In genomic region chr2:80858955-80859354, GRCh38 we compare ENCODE assay signal across 15 cellular contexts.
"Had no signal": no experiment of that assay in that cellular context is flagged by ENCODE, and none has a peak within 500 bp of the region (broad histone marks: within the 10 kb centered on the region; RNA-seq: fewer than 3 reads in every experiment).

No MANE protein-coding gene starts in this region.

- H3K27ac ChIP-seq: adrenal gland, pancreas, sigmoid colon, spleen had no signal

- H3K4me1 ChIP-seq: adrenal gland, pancreas, sigmoid colon, spleen had no signal

- H3K4me1 Mint-ChIP-seq: natural killer cell; stimulated activated memory B cell treated with anti-CD40 and anti-IgM and Interleukin-4, amounts not matched to agents 10 μg/mL and 1 μg/mL and 100 μg/mL, for 72 hours had no signal

- H3K36me3 Mint-ChIP-seq: activated naive CD4-positive, alpha-beta T cell treated with anti-CD3 and anti-CD28 coated beads, Interleukin-2, amount 50 U/mL, for 72 hours; natural killer cell; stimulated activated memory B cell treated with anti-CD40 and anti-IgM and Interleukin-4, amounts not matched to agents 10 μg/mL and 1 μg/mL and 100 μg/mL, for 72 hours had no signal

- H3K27ac Mint-ChIP-seq: activated naive CD4-positive, alpha-beta T cell treated with anti-CD3 and anti-CD28 coated beads, Interleukin-2, amount 50 U/mL, for 72 hours; activated T-helper 1 cell treated with anti-CD3 and anti-CD28 coated beads, Interleukin-12 subunit alpha, Interleukin-12 subunit beta, Interleukin-2, Interleukin-4 antibody, amounts not matched to agents 30 ng/mL and 10 ng/mL and 1 ng/mL, durations not matched to agents 14 hours and 24 hours and 36 hours; natural killer cell; stimulated activated memory B cell treated with anti-CD40 and anti-IgM and Interleukin-4, amounts not matched to agents 10 μg/mL and 1 μg/mL and 100 μg/mL, for 72 hours; T-helper 2 cell treated with Interferon-gamma antibody and Interleukin-4, amounts not matched to agents 5 μg/mL and 100 μg/mL, for 36 hours had no signal

- H3K36me3 ChIP-seq: adrenal gland, pancreas, sigmoid colon, spleen had no signal

- H3K9me3 Mint-ChIP-seq: stimulated activated memory B cell treated with anti-CD40 and anti-IgM and Interleukin-4, amounts not matched to agents 10 μg/mL and 1 μg/mL and 100 μg/mL, for 72 hours had no signal

- H3K9me3 ChIP-seq: adrenal gland, pancreas, sigmoid colon had no signal

- H3K4me3 ChIP-seq: adrenal gland, pancreas, sigmoid colon, spleen had no signal

- H3K27me3 Mint-ChIP-seq: stimulated activated memory B cell treated with anti-CD40 and anti-IgM and Interleukin-4, amounts not matched to agents 10 μg/mL and 1 μg/mL and 100 μg/mL, for 72 hours had no signal

- H3K27me3 ChIP-seq: adrenal gland, pancreas, sigmoid colon, spleen had no signal

- DNase-seq: activated CD4-positive, alpha-beta T cell treated with anti-CD3 and anti-CD28 coated beads, Interleukin-2, amount 50 U/mL, for 4 hours; activated gamma-delta T cell treated with Interleukin-2 at 50 U/mL for 16 hours; adrenal gland; cerebellar nuclear complex; effector CD4-positive, alpha-beta T cell; natural killer cell; pancreas; sigmoid colon; spleen; stimulated activated CD4-positive, alpha-beta T cell treated with anti-CD3 and anti-CD28 coated beads, Interleukin-4, amount 100 ng/mL, for 4 hours had no signal

- ATAC-seq: activated naive CD4-positive, alpha-beta T cell treated with anti-CD3 and anti-CD28 coated beads, Interleukin-2, amount 50 U/mL, for 72 hours; esophagus mucosa; natural killer cell; stimulated activated memory B cell treated with anti-CD40 and anti-IgM and Interleukin-4, amounts not matched to agents 10 μg/mL and 1 μg/mL and 100 μg/mL, for 72 hours had no signal

- H3K4me3 Mint-ChIP-seq: activated T-helper 1 cell treated with anti-CD3 and anti-CD28 coated beads, Interleukin-12 subunit alpha, Interleukin-12 subunit beta, Interleukin-2, Interleukin-4 antibody, amounts not matched to agents 30 ng/mL and 10 ng/mL and 1 ng/mL, durations not matched to agents 14 hours and 24 hours and 36 hours; natural killer cell; stimulated activated memory B cell treated with anti-CD40 and anti-IgM and Interleukin-4, amounts not matched to agents 10 μg/mL and 1 μg/mL and 100 μg/mL, for 72 hours; T-helper 2 cell treated with Interferon-gamma antibody and Interleukin-4, amounts not matched to agents 5 μg/mL and 100 μg/mL, for 36 hours had no signal
